In genomic region chr7:132311747-132312146, GRCh38 we compare ENCODE assay signal across 26 cellular contexts.
DNase-seq lines count a peak whose midpoint lies in the region; FAIRE-seq and TF ChIP-seq lines count a peak whose summit lies in the region.
"Had no signal": no experiment of that assay in that cellular context is flagged by ENCODE, and none has a peak within 500 bp of the region (broad histone marks: within the 10 kb centered on the region; RNA-seq: fewer than 3 reads in every experiment).

No MANE protein-coding gene starts in this region.

- no CpG with 5 or more reads among the region's 2 CpGs for WGBS in trophoblast cell (ENCODE audit: extremely low coverage, insufficient coverage, insufficient read length)

- H3K23ac ChIP-seq in trophoblast cell (ENCODE audit: low read length): no peak overlapping the region

- no peaks in the 10 kb centered on the region for H3K79me2 ChIP-seq in astrocyte (ENCODE audit: insufficient read depth, low read length)
- no peaks in the 10 kb centered on the region for H3K79me2 ChIP-seq in trophoblast cell (ENCODE audit: control insufficient read depth, insufficient read depth, low read length, poor library complexity)

- H3K27me3 ChIP-seq in BE2C (no peaks in the 10 kb centered on the region), astrocyte (ENCODE audit: insufficient read depth, low read length) (peaks cover 2% of the 10 kb centered on the region), trophoblast cell (ENCODE audit: insufficient read depth, low read length) (no peaks in the 10 kb centered on the region)

- H3K4me2 ChIP-seq in astrocyte (ENCODE audit: low read length) (no peak overlapping the region), trophoblast cell (ENCODE audit: low read length) (no peak overlapping the region)

- no peak overlapping the region for H3K14ac ChIP-seq in trophoblast cell (ENCODE audit: low read length)

- H3K4ac ChIP-seq in trophoblast cell (ENCODE audit: low read depth, low read length): no peak overlapping the region

- H3K4me3 ChIP-seq in BE2C (ENCODE audit: low read depth, low read length): no peak overlapping the region
- no peak overlapping the region for H3K4me3 ChIP-seq in astrocyte (ENCODE audit: insufficient read depth, low read depth, low read length)
- H3K4me3 ChIP-seq in trophoblast cell (ENCODE audit: low read depth, low read length): no peak overlapping the region
- H3K4me3 ChIP-seq: GM12878, HAP-1, SK-N-MC had no signal

- FAIRE-seq in astrocyte (lab: Jason Lieb, UNC): no peak
- FAIRE-seq: GM12878 had no signal

- no peak overlapping the region for H3K9ac ChIP-seq in astrocyte (ENCODE audit: low read length)
- H3K9ac ChIP-seq in trophoblast cell (ENCODE audit: low read length): no peak overlapping the region

- H2BK120ac ChIP-seq in trophoblast cell (ENCODE audit: insufficient read depth, low read length, poor library complexity): no peak overlapping the region

- no peak overlapping the region for H4K8ac ChIP-seq in trophoblast cell (ENCODE audit: low read depth, low read length)

- H3K4me3 Mint-ChIP-seq in astrocyte (ENCODE audit: unreplicated experiment): no peak overlapping the region
- no peak overlapping the region for H3K4me3 Mint-ChIP-seq in activated naive CD8-positive, alpha-beta T cell treated with anti-CD3 and anti-CD28 coated beads for 36 hours
- H3K4me3 Mint-ChIP-seq: CD8-positive, alpha-beta T cell had no signal

- peaks cover 2% of the 10 kb centered on the region for H3K27me3 Mint-ChIP-seq in astrocyte (ENCODE audit: low read depth, unreplicated experiment)
- peaks cover 22% of the 10 kb centered on the region for H3K27me3 Mint-ChIP-seq in activated naive CD8-positive, alpha-beta T cell treated with anti-CD3 and anti-CD28 coated beads for 36 hours

- no peak overlapping the region for H4K91ac ChIP-seq in trophoblast cell (ENCODE audit: low read depth, low read length)

- no peaks in the 10 kb centered on the region for H4K20me1 ChIP-seq in astrocyte (ENCODE audit: insufficient read depth, low read length)

- no peak overlapping the region for H3K27ac ChIP-seq in astrocyte (ENCODE audit: low read depth, low read length)
- H3K27ac ChIP-seq in trophoblast cell (ENCODE audit: low read depth, low read length): peak overlapping the region; percentile 13
- H3K27ac ChIP-seq: SK-N-MC had no signal

- H3K36me3 ChIP-seq in BE2C (no peaks in the 10 kb centered on the region), astrocyte (ENCODE audit: insufficient read depth, low read length) (no peaks in the 10 kb centered on the region), trophoblast cell (ENCODE audit: control insufficient read depth in 1 of 2, insufficient read depth in 2 of 2, low read length in 2 of 2) (no peaks in the 10 kb centered on the region)
- H3K36me3 ChIP-seq: HAP-1 had no signal

- H3K9me3 Mint-ChIP-seq in astrocyte (ENCODE audit: unreplicated experiment): no peaks in the 10 kb centered on the region
- peaks cover under 1% of the 10 kb centered on the region for H3K9me3 Mint-ChIP-seq in activated naive CD8-positive, alpha-beta T cell treated with anti-CD3 and anti-CD28 coated beads for 36 hours

- H2AFZ ChIP-seq in astrocyte (ENCODE audit: low read depth, low read length) (no peak overlapping the region), trophoblast cell (ENCODE audit: insufficient read depth, low read length, poor library complexity) (no peak overlapping the region)

- H4K12ac ChIP-seq in trophoblast cell (ENCODE audit: low read depth, low read length): no peak overlapping the region

- peaks cover 32% of the 10 kb centered on the region for H3K4me1 Mint-ChIP-seq in astrocyte (ENCODE audit: low read depth, unreplicated experiment)
- H3K4me1 Mint-ChIP-seq in activated naive CD8-positive, alpha-beta T cell treated with anti-CD3 and anti-CD28 coated beads for 36 hours: no peaks in the 10 kb centered on the region

- DNase-seq in BE2C: peak; percentile 26
- no peak for DNase-seq in astrocyte (ENCODE audit: low read depth)
- peak; percentile 97 for DNase-seq in islet precursor cell
- DNase-seq in trophoblast cell: no peak
- DNase-seq in NCI-H1105 (lab: John Stamatoyannopoulos, UW): no peak
- no peak for DNase-seq in activated naive CD8-positive, alpha-beta T cell treated with anti-CD3 and anti-CD28 coated beads for 36 hours
- no peak for DNase-seq in SW 1271 (lab: John Stamatoyannopoulos, UW)
- DNase-seq: C1 segment of cervical spinal cord; Caco-2; CD8-positive, alpha-beta T cell; EL; GDM1; GOT3; IMR-90; KG1; MM.1S; NCI-H1417; NCI-H1694; NCI-H2029 treated with DMSO at 0.1 percent for 48 hours; NCI-H226; NCI-H510A; NCI-H69; SHP77 treated with DMSO at 0.1 percent for 48 hours had no signal

- H3K27ac Mint-ChIP-seq in astrocyte (ENCODE audit: unreplicated experiment): peak overlapping the region; percentile 83
- H3K27ac Mint-ChIP-seq in activated naive CD8-positive, alpha-beta T cell treated with anti-CD3 and anti-CD28 coated beads for 36 hours: no peak overlapping the region
- H3K27ac Mint-ChIP-seq: CD8-positive, alpha-beta T cell had no signal

- no peak overlapping the region for H2BK5ac ChIP-seq in trophoblast cell (ENCODE audit: low read depth, low read length, poor library complexity)

- H3K9me3 ChIP-seq in BE2C (no peaks in the 10 kb centered on the region), astrocyte (ENCODE audit: insufficient read depth, low read depth, low read length) (no peaks in the 10 kb centered on the region), trophoblast cell (ENCODE audit: insufficient read depth, low read depth, low read length) (no peaks in the 10 kb centered on the region)
- H3K9me3 ChIP-seq: Caco-2, HAP-1 had no signal

- H3K79me1 ChIP-seq in trophoblast cell (ENCODE audit: low read length): no peaks in the 10 kb centered on the region

- H3K36me3 Mint-ChIP-seq in astrocyte (ENCODE audit: low read depth, unreplicated experiment): peaks cover under 1% of the 10 kb centered on the region
- H3K36me3 Mint-ChIP-seq in activated naive CD8-positive, alpha-beta T cell treated with anti-CD3 and anti-CD28 coated beads for 36 hours: peaks cover under 1% of the 10 kb centered on the region
- H3K36me3 Mint-ChIP-seq: CD8-positive, alpha-beta T cell had no signal

- no peak overlapping the region for H3K18ac ChIP-seq in trophoblast cell (ENCODE audit: low read length)

- TF ChIP-seq CTCF in BE2C (IDR thresholded peaks at IDR 0.05; ENCODE audit: low read depth, low read length) (no peak), astrocyte (IDR thresholded peaks at IDR 0.05; ENCODE audit: insufficient read depth, low read depth, low read length) (no peak)

- H2AK5ac ChIP-seq in trophoblast cell (ENCODE audit: low read length): no peak overlapping the region

- H2BK12ac ChIP-seq in trophoblast cell (ENCODE audit: low read length): no peak overlapping the region

- peaks cover 4% of the 10 kb centered on the region; the same call in 1 of the 2 replicates for H3K4me1 ChIP-seq in BE2C
- H3K4me1 ChIP-seq in astrocyte (ENCODE audit: insufficient read depth, low read length): no peaks in the 10 kb centered on the region
- peaks cover 2 to 9% of the 10 kb centered on the region in 2 experiments for H3K4me1 ChIP-seq in trophoblast cell (ENCODE audit: control insufficient read depth in 1 of 2, insufficient read depth in 2 of 2, low read length in 2 of 2)
- H3K4me1 ChIP-seq: Caco-2, HAP-1 had no signal

Comparison
In these comparisons a context has a peak if more than half of its experiments do, and no peak if none do; other contexts are left out.
1. DNase-seq: peak in BE2C (single experiment) and islet precursor cell (single experiment); none in astrocyte (single experiment), trophoblast cell (0 of 2), NCI-H1105 (single experiment), activated naive CD8-positive, alpha-beta T cell treated with anti-CD3 and anti-CD28 coated beads for 36 hours (single experiment) and SW 1271 (0 of 2).